20 cellular contexts compared by ENCODE assay signal in the genomic region with DNA sequence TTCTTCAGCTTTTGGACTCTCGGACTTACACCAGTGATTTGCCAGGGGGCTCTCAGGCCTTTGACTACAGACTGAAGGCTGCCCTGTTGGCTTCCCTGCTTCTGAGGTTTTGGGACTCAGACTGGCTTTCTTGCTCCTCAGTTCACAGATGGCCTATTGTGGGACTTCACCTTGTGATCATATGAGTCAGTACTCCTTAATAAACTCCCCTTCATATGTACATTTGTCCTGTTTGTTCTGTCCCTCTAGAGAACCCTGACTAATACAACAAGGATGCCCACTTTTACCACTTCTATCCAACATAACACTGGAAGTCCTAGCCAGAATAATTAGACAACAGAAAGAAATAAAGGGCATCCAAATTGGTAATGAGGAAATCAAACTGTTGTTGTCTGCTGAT.
"Had no signal": no experiment of that assay in that cellular context is flagged by ENCODE, and none has a peak within 500 bp of the region (broad histone marks: within the 10 kb centered on the region; RNA-seq: fewer than 3 reads in every experiment).

No MANE protein-coding gene starts in this region.

- H3K9me3 ChIP-seq: adrenal gland, colonic mucosa, gastroesophageal sphincter, heart right ventricle, prostate gland had no signal

- ATAC-seq: gastroesophageal sphincter; heart right ventricle; naive thymus-derived CD8-positive, alpha-beta T cell; right cardiac atrium; stimulated activated naive CD8-positive, alpha-beta T cell treated with anti-CD3 and anti-CD28 coated beads, Interleukin-15, amount 100 ng/mL, for 72 hours had no signal

- H3K4me1 ChIP-seq: adrenal gland, colonic mucosa, gastroesophageal sphincter, heart right ventricle, prostate gland had no signal

- H3K4me3 ChIP-seq: adrenal gland, colonic mucosa, gastroesophageal sphincter, heart right ventricle, prostate gland had no signal

- H3K27me3 ChIP-seq: adrenal gland, colonic mucosa, gastroesophageal sphincter, heart right ventricle had no signal

- H3K36me3 ChIP-seq: adrenal gland, colonic mucosa, gastroesophageal sphincter, heart right ventricle, prostate gland had no signal

- H3K27ac ChIP-seq: adrenal gland, colonic mucosa, gastroesophageal sphincter, heart right ventricle, prostate gland, VCaP had no signal

- DNase-seq: activated CD4-positive, alpha-beta T cell treated with anti-CD3 and anti-CD28 coated beads for 1 hour; activated CD8-positive, alpha-beta memory T cell treated with anti-CD3 and anti-CD28 coated beads for 24 hours; activated CD8-positive, alpha-beta memory T cell treated with anti-CD3 and anti-CD28 coated beads, Interleukin-2, amount 50 U/mL, for 48 hours; activated effector memory CD4-positive, alpha-beta T cell treated with anti-CD3 and anti-CD28 coated beads, Interleukin-2, amount 50 U/mL, for 16 hours; activated T-cell treated with anti-CD3 and anti-CD28 coated beads, Interleukin-2, amount 50 U/mL, for 48 hours; adrenal gland; caudate nucleus; colonic mucosa; heart right ventricle; immature natural killer cell; mesendoderm; naive thymus-derived CD8-positive, alpha-beta T cell; right cardiac atrium; small intestine; stimulated activated CD4-positive, alpha-beta T cell treated with anti-CD3 and anti-CD28 coated beads, Interleukin-15, amount 100 ng/mL, for 24 hours; stimulated activated CD4-positive, alpha-beta T cell treated with anti-CD3 and anti-CD28 coated beads, Interleukin-2, amount 100 ng/mL, for 48 hours; stimulated activated naive CD8-positive, alpha-beta T cell treated with anti-CD3 and anti-CD28 coated beads, Interleukin-15, amount 100 ng/mL, for 72 hours had no signal
